Comparison of ENCODE assay signal across 15 cellular contexts in genomic region chr10:79078367-79079073, GRCh38. TPM values are rescaled to one million over a fixed set of nuclear protein-coding genes. Genes with fewer than 3 reads are reported as not detected.
DNase-seq lines count a peak whose midpoint lies in the region; ATAC-seq and TF ChIP-seq lines count a peak whose summit lies in the region.
"Had no signal": no experiment of that assay in that cellular context is flagged by ENCODE, and none has a peak within 500 bp of the region (broad histone marks: within the 10 kb centered on the region; RNA-seq: fewer than 3 reads in every experiment).

No MANE protein-coding gene starts in this region.

- peak overlapping the region; percentile 64 for H3K27ac ChIP-seq in fibroblast of lung (ENCODE audit: insufficient read depth, low read length)
- H3K27ac ChIP-seq in psoas muscle, result peak overlapping the region; percentile 79

- peaks cover 0 to 3% (median 0%) of the 10 kb centered on the region in 7 donors for H3K9me3 Mint-ChIP-seq in CD14-positive monocyte
- no peaks in the 10 kb centered on the region for H3K9me3 Mint-ChIP-seq in immature natural killer cell

- H3K4me3 Mint-ChIP-seq in CD14-positive monocyte (peak overlapping the region in 1 of 2 donors; percentile 42), immature natural killer cell (no peak overlapping the region)
- H3K4me3 Mint-ChIP-seq: B cell, T-helper 17 cell had no signal

- H4K20me1 ChIP-seq in fibroblast of lung (ENCODE audit: control insufficient read depth, extremely low read depth, insufficient read depth, low read length), result peaks cover 2% of the 10 kb centered on the region

- H3K9me3 ChIP-seq in fibroblast of lung (ENCODE audit: control insufficient read depth, insufficient read depth, low read depth, low read length), result no peaks in the 10 kb centered on the region
- H3K9me3 ChIP-seq in psoas muscle, result no peaks in the 10 kb centered on the region

- H3K4me3 ChIP-seq in fibroblast of lung (replicated peaks in 1 of 4; ENCODE audit: control extremely low read depth in 1 of 4, insufficient read depth in 1 of 4, low read depth in 3 of 4, low read length in 4 of 4), result no peak overlapping the region
- H3K4me3 ChIP-seq in psoas muscle, result no peak overlapping the region

- peaks cover 100% of the 10 kb centered on the region for H3K79me2 ChIP-seq in fibroblast of lung (ENCODE audit: control insufficient read depth, insufficient read depth, low read length)

- ATAC-seq in psoas muscle (no peak), HG03280 (IDR thresholded peaks at IDR 0.05; ENCODE audit: unreplicated experiment) (no peak)
- ATAC-seq: T-helper 17 cell had no signal

- H2AFZ ChIP-seq in fibroblast of lung (ENCODE audit: low read length), result no peak overlapping the region

- intact Hi-C loops in CD14-positive monocyte (cut with micrococcal nuclease), result no loop called here
- intact Hi-C loops in psoas muscle (cut with DNase I), result no loop called here

- H3K36me3 Mint-ChIP-seq in CD14-positive monocyte (peaks cover 7 to 25% of the 10 kb centered on the region in 2 donors), immature natural killer cell (no peaks in the 10 kb centered on the region)

- WGBS in psoas muscle, 3 donors, result 82 to 91% (median 90%) methylated on average over 8 of the region's 8 CpGs

- H3K4me1 ChIP-seq in fibroblast of lung (ENCODE audit: control insufficient read depth, extremely low read depth, insufficient read depth, low read length) (peaks cover 79% of the 10 kb centered on the region), psoas muscle (peaks cover 91% of the 10 kb centered on the region)

- H3K27me3 Mint-ChIP-seq in CD14-positive monocyte (ENCODE audit: low read depth in 3 of 3), result peaks cover 0 to 3% (median 0%) of the 10 kb centered on the region in 3 donors
- peaks cover 0 to 5% (median 0%) of the 10 kb centered on the region in 3 donors for H3K27me3 Mint-ChIP-seq in immature natural killer cell (ENCODE audit: low read depth in 3 of 3)
- H3K27me3 Mint-ChIP-seq: T-helper 17 cell had no signal

- H3K27ac Mint-ChIP-seq in CD14-positive monocyte (peak overlapping the region in 6 of 7 donors; percentile 85 to 100 (median 92)), immature natural killer cell (peak overlapping the region in 1 of 6 donors; percentile 53)
- H3K27ac Mint-ChIP-seq: B cell, T-helper 17 cell had no signal

- H3K9ac ChIP-seq in fibroblast of lung (ENCODE audit: insufficient read depth, low read length), result no peak overlapping the region

- H3K4me1 Mint-ChIP-seq in CD14-positive monocyte (peaks cover 99% of the 10 kb centered on the region), immature natural killer cell (peaks cover 66 to 70% of the 10 kb centered on the region in 2 donors)

- H3K4me2 ChIP-seq in fibroblast of lung (ENCODE audit: extremely low read depth, insufficient read depth, low read length), result peak overlapping the region; percentile 37

- H3K27me3 ChIP-seq in fibroblast of lung (ENCODE audit: control insufficient read depth, insufficient read depth, low read length), result no peaks in the 10 kb centered on the region
- no peaks in the 10 kb centered on the region for H3K27me3 ChIP-seq in psoas muscle (ENCODE audit: insufficient read depth in 3 of 3, low read length in 2 of 3)

- H3K36me3 ChIP-seq in fibroblast of lung (ENCODE audit: control insufficient read depth, insufficient read depth, low read length) (no peaks in the 10 kb centered on the region), psoas muscle (ENCODE audit: insufficient read depth in 1 of 2, low read depth in 1 of 2) (no peaks in the 10 kb centered on the region)

- DNase-seq in CD14-positive monocyte (ENCODE audit: low spot score), result no peak
- peak; percentile 19 for DNase-seq in NCI-H69 (lab: John Stamatoyannopoulos, UW)
- DNase-seq in fibroblast of lung (ENCODE audit: low read depth in 2 of 2), result no peak
- DNase-seq in psoas muscle, result no peak
- no peak for DNase-seq in amygdala (lab: John Stamatoyannopoulos, UW)
- DNase-seq in immature natural killer cell, result no peak
- no peak for DNase-seq in occipital lobe (lab: John Stamatoyannopoulos, UW)
- DNase-seq: activated CD4-positive, alpha-beta T cell treated with anti-CD3 and anti-CD28 coated beads for 4 hours; aorta; effector CD4-positive, alpha-beta T cell; MM.1S; NCI-H2171 treated with DMSO at 0.1 percent for 48 hours; T-helper 17 cell had no signal

- TF ChIP-seq CTCF in CD14-positive monocyte (IDR thresholded peaks at IDR 0.05) (no peak), fibroblast of lung (conservative IDR thresholded peaks at IDR 0.05 in 1 of 2, IDR thresholded peaks at IDR 0.05 in 1 of 2; ENCODE audit: low read depth in 1 of 2, low read length in 2 of 2) (no peak), psoas muscle (IDR thresholded peaks at IDR 0.05) (no peak)

RNA-seq across cellular contexts. Expression of gene ZMIZ1, which starts 9.8 kb away (rescaled TPM):
- polyA plus RNA-seq in CD14-positive monocyte (1 to 10 TPM; 3.3 to 8.9 TPM), fibroblast of lung (6.3 and 18.1 TPM in 2 replicates), psoas muscle (10 to 100 TPM; 10.4 to 24.3 (median 22.0) TPM), immature natural killer cell (1 to 10 TPM; 1.2 to 9.5 (median 1.8) TPM)
- total RNA-seq in fibroblast of lung (20.0 and 30.6 TPM in 2 replicates), psoas muscle (10 to 100 TPM; 30.0 to 37.6 (median 35.4) TPM), occipital lobe (29.5 TPM)
- polyA plus RNA-seq in fibroblast of lung (2012), result 23.2 and 46.8 TPM in 2 replicates
- polyA minus RNA-seq in fibroblast of lung (ENCODE audit: low replicate concordance), result 130 and 178 TPM in 2 replicates
